ENCODE assay signal across 9 cellular contexts in genomic region chr12:20212658-20213387, GRCh38.
A peak's percentile ranks its signal among the peaks of the same experiment; 100 is the strongest.
DNase-seq lines count a peak whose midpoint lies in the region; ATAC-seq and TF ChIP-seq lines count a peak whose summit lies in the region.
"Had no signal": no experiment of that assay in that cellular context is flagged by ENCODE, and none has a peak within 500 bp of the region (broad histone marks: within the 10 kb centered on the region; RNA-seq: fewer than 3 reads in every experiment).

No MANE protein-coding gene starts in this region.

- DNase-seq in SIG-M5 treated with dmso at 0.1 percent for 504 hours (lab: John Stamatoyannopoulos, UW; ENCODE audit: unreplicated experiment) (peak; percentile 62), SIG-M5 (lab: John Stamatoyannopoulos, UW) (no peak), SK-N-DZ (ENCODE audit: low spot score) (peak; percentile 52), fibroblast of villous mesenchyme (ENCODE audit: low read depth) (peak; percentile 97), neural crest cell (ENCODE audit: low read depth, low spot score) (peak; percentile 37), MM.1S (no peak)

- peak overlapping the region; percentile 96 for H3K27ac Mint-ChIP-seq in neural crest cell (ENCODE audit: unreplicated experiment)
- H3K27ac Mint-ChIP-seq: B cell had no signal

- H3K9me3 Mint-ChIP-seq in neural crest cell: peaks cover 12% of the 10 kb centered on the region

- 0 out of 2 replicates have a peak, but pooled peaks cover 3% of the 10 kb centered on the region for H3K4me1 ChIP-seq in MM.1S (ENCODE audit: low read length)

- H3K9me3 ChIP-seq in MM.1S (replicated peaks; ENCODE audit: insufficient read depth, low read length): no peaks in the 10 kb centered on the region

- peaks cover 4% of the 10 kb centered on the region for H3K36me3 Mint-ChIP-seq in neural crest cell (ENCODE audit: low read depth)

- peak overlapping the region; percentile 57 for H3K4me3 Mint-ChIP-seq in neural crest cell
- H3K4me3 Mint-ChIP-seq: B cell had no signal

- no peaks in the 10 kb centered on the region for H4K20me1 ChIP-seq in MM.1S (ENCODE audit: insufficient read depth, low read length)

- H3K27me3 Mint-ChIP-seq in neural crest cell (ENCODE audit: low read depth): no peaks in the 10 kb centered on the region
- H3K27me3 Mint-ChIP-seq: B cell had no signal

- no peaks in the 10 kb centered on the region for H3K9me2 ChIP-seq in MM.1S (replicated peaks; ENCODE audit: insufficient read depth, low read length)

- TF ChIP-seq CTCF in fibroblast of villous mesenchyme (IDR thresholded peaks at IDR 0.05; ENCODE audit: insufficient read depth, low read depth, low read length) (no peak), neural crest cell (conservative IDR thresholded peaks at IDR 0.05) (no peak), MM.1S (IDR thresholded peaks at IDR 0.05; ENCODE audit: low read length) (no peak)

- H3K36me3 ChIP-seq in MM.1S (replicated peaks; ENCODE audit: insufficient read depth, low read length): no peaks in the 10 kb centered on the region

- H3K79me2 ChIP-seq in MM.1S (ENCODE audit: low read length): no peaks in the 10 kb centered on the region

- no peak overlapping the region for H3K9ac ChIP-seq in MM.1S (ENCODE audit: low read length)

- no peak overlapping the region for H3K4me2 ChIP-seq in MM.1S (ENCODE audit: low read depth, low read length)

- ATAC-seq in HG03439 (IDR thresholded peaks at IDR 0.05; ENCODE audit: unreplicated experiment): no peak
- no peak for ATAC-seq in HG03432 (IDR thresholded peaks at IDR 0.05; ENCODE audit: unreplicated experiment)

- no peak overlapping the region for H3K27ac ChIP-seq in MM.1S (ENCODE audit: low read length)

- no peaks in the 10 kb centered on the region for H3F3A ChIP-seq in MM.1S (ENCODE audit: insufficient read depth, low read length)

- H2AFZ ChIP-seq in MM.1S (ENCODE audit: low read length): no peak overlapping the region

- peaks cover 30% of the 10 kb centered on the region for H3K4me1 Mint-ChIP-seq in neural crest cell
- H3K4me1 Mint-ChIP-seq: B cell had no signal

- no peaks in the 10 kb centered on the region for H3K27me3 ChIP-seq in MM.1S (replicated peaks; ENCODE audit: insufficient read depth, low read length)

- no peak overlapping the region for H3K4me3 ChIP-seq in fibroblast of villous mesenchyme (ENCODE audit: low read depth, low read length)
- H3K4me3 ChIP-seq in MM.1S (ENCODE audit: low read length): no peak overlapping the region

Comparison
In these comparisons a context has a peak if more than half of its experiments do, and no peak if none do; other contexts are left out.
1. DNase-seq: peak in SIG-M5 treated with dmso at 0.1 percent for 504 hours (single experiment), SK-N-DZ (single experiment), fibroblast of villous mesenchyme (single experiment) and neural crest cell (single experiment); none in SIG-M5 (single experiment) and MM.1S (single experiment).